21 cellular contexts compared by ENCODE assay signal in genomic region chr9:79699479-79699878, GRCh38.
A peak's percentile ranks its signal among the peaks of the same experiment; 100 is the strongest.
DNase-seq lines count a peak whose midpoint lies in the region; ATAC-seq and TF ChIP-seq lines count a peak whose summit lies in the region.
"Had no signal": no experiment of that assay in that cellular context is flagged by ENCODE, and none has a peak within 500 bp of the region (broad histone marks: within the 10 kb centered on the region; RNA-seq: fewer than 3 reads in every experiment).

No MANE protein-coding gene starts in this region.

- no peak for TF ChIP-seq CTCF in CD14-positive monocyte (IDR thresholded peaks at IDR 0.05)
- no peak for TF ChIP-seq CTCF in esophagus muscularis mucosa (IDR thresholded peaks at IDR 0.05)
- TF ChIP-seq CTCF in gastroesophageal sphincter (IDR thresholded peaks at IDR 0.05): no peak

- H2BK12ac ChIP-seq in trophoblast cell (ENCODE audit: low read length): no peak overlapping the region

- H2BK5ac ChIP-seq in trophoblast cell (ENCODE audit: low read depth, low read length, poor library complexity): no peak overlapping the region

- H3K23ac ChIP-seq in trophoblast cell (ENCODE audit: low read length): no peak overlapping the region

- H4K91ac ChIP-seq in trophoblast cell (ENCODE audit: low read depth, low read length): no peak overlapping the region

- no peaks in the 10 kb centered on the region for H3K27me3 ChIP-seq in esophagus muscularis mucosa
- H3K27me3 ChIP-seq in trophoblast cell (ENCODE audit: insufficient read depth, low read length): no peaks in the 10 kb centered on the region
- no peaks in the 10 kb centered on the region for H3K27me3 ChIP-seq in gastroesophageal sphincter
- H3K27me3 ChIP-seq: BLaER1 treated with 17β-estradiol and CSF1 and Interleukin-3, amounts not matched to agents 10 nM and 100 nM had no signal

- no peak overlapping the region for H3K9ac ChIP-seq in trophoblast cell (ENCODE audit: low read length)
- H3K9ac ChIP-seq: BLaER1 treated with 17β-estradiol and CSF1 and Interleukin-3, amounts not matched to agents 10 nM and 100 nM had no signal

- no peak overlapping the region for H4K8ac ChIP-seq in trophoblast cell (ENCODE audit: low read depth, low read length)

- H3K27me3 Mint-ChIP-seq in activated naive CD8-positive, alpha-beta T cell treated with anti-CD3 and anti-CD28 coated beads, Interleukin-2, amount 50 U/mL, for 24 hours: no peaks in the 10 kb centered on the region
- no peaks in the 10 kb centered on the region for H3K27me3 Mint-ChIP-seq in activated naive CD8-positive, alpha-beta T cell treated with anti-CD3 and anti-CD28 coated beads for 36 hours
- peaks cover 0 to 1% (median 0%) of the 10 kb centered on the region in 3 donors for H3K27me3 Mint-ChIP-seq in CD14-positive monocyte (ENCODE audit: low read depth in 3 of 3)
- H3K27me3 Mint-ChIP-seq: B cell; CD4-positive, alpha-beta memory T cell; CD4-positive, CD25-positive, alpha-beta regulatory T cell; CD8-positive, alpha-beta memory T cell had no signal

- no peak for TF ChIP-seq EP300 in esophagus muscularis mucosa (IDR thresholded peaks at IDR 0.05)
- no peak for TF ChIP-seq EP300 in gastroesophageal sphincter (IDR thresholded peaks at IDR 0.05)

- no peak overlapping the region for H3K4me3 Mint-ChIP-seq in activated naive CD8-positive, alpha-beta T cell treated with anti-CD3 and anti-CD28 coated beads, Interleukin-2, amount 50 U/mL, for 24 hours
- H3K4me3 Mint-ChIP-seq in activated naive CD8-positive, alpha-beta T cell treated with anti-CD3 and anti-CD28 coated beads for 36 hours: no peak overlapping the region
- no peak overlapping the region for H3K4me3 Mint-ChIP-seq in CD14-positive monocyte
- H3K4me3 Mint-ChIP-seq: B cell; CD4-positive, alpha-beta memory T cell had no signal

- intact Hi-C loops in CD14-positive monocyte (cut with micrococcal nuclease) (no loop called here), esophagus muscularis mucosa (cut with DNase I) (no loop called here)

- H3K4me1 ChIP-seq in esophagus muscularis mucosa (peaks cover 0 to 3% (median 0%) of the 10 kb centered on the region in 4 donors), trophoblast cell (ENCODE audit: control insufficient read depth in 1 of 2, insufficient read depth in 2 of 2, low read length in 2 of 2) (peaks cover 6 to 12% of the 10 kb centered on the region in 2 experiments), gastroesophageal sphincter (no peaks in the 10 kb centered on the region)
- H3K4me1 ChIP-seq: A549 had no signal

- H3K4ac ChIP-seq in trophoblast cell (ENCODE audit: low read depth, low read length): peak overlapping the region; percentile 40

- no peak overlapping the region for H2AK5ac ChIP-seq in trophoblast cell (ENCODE audit: low read length)

- H3K79me1 ChIP-seq in trophoblast cell (ENCODE audit: low read length): peaks cover 3% of the 10 kb centered on the region

- peak overlapping the region; percentile 43 for H3K18ac ChIP-seq in trophoblast cell (ENCODE audit: low read length)

- no peak overlapping the region for H4K12ac ChIP-seq in trophoblast cell (ENCODE audit: low read depth, low read length)

- H3K36me3 ChIP-seq in esophagus muscularis mucosa (no peaks in the 10 kb centered on the region), trophoblast cell (ENCODE audit: control insufficient read depth in 1 of 2, insufficient read depth in 2 of 2, low read length in 2 of 2) (no peaks in the 10 kb centered on the region), gastroesophageal sphincter (peaks cover 0 to under 1% of the 10 kb centered on the region in 2 donors)

- no peaks in the 10 kb centered on the region for H3K9me3 Mint-ChIP-seq in activated naive CD8-positive, alpha-beta T cell treated with anti-CD3 and anti-CD28 coated beads, Interleukin-2, amount 50 U/mL, for 24 hours
- peaks cover 2% of the 10 kb centered on the region for H3K9me3 Mint-ChIP-seq in activated naive CD8-positive, alpha-beta T cell treated with anti-CD3 and anti-CD28 coated beads for 36 hours
- H3K9me3 Mint-ChIP-seq in CD14-positive monocyte: peaks cover 0 to 3% (median 0%) of the 10 kb centered on the region in 7 donors
- H3K9me3 Mint-ChIP-seq: CD4-positive, alpha-beta memory T cell; CD4-positive, CD25-positive, alpha-beta regulatory T cell; CD8-positive, alpha-beta memory T cell had no signal

- 94% methylated on average over 6 of the region's 6 CpGs for WGBS in esophagus muscularis mucosa
- no CpG with 5 or more reads among the region's 6 CpGs for WGBS in trophoblast cell (ENCODE audit: extremely low coverage, insufficient coverage, insufficient read length)
- WGBS in gastroesophageal sphincter (ENCODE audit: low coverage in 1 of 2), 2 donors: 93 to 95% methylated on average over 3 to 6 of the region's 6 CpGs

- H2AFZ ChIP-seq in trophoblast cell (ENCODE audit: insufficient read depth, low read length, poor library complexity): no peak overlapping the region

- no peak overlapping the region for H3K4me3 ChIP-seq in esophagus muscularis mucosa
- H3K4me3 ChIP-seq in trophoblast cell (ENCODE audit: low read depth, low read length): no peak overlapping the region
- no peak overlapping the region for H3K4me3 ChIP-seq in gastroesophageal sphincter
- H3K4me3 ChIP-seq: A549; BLaER1 treated with 17β-estradiol and CSF1 and Interleukin-3, amounts not matched to agents 10 nM and 100 nM; GM12878 had no signal

- H3K27ac ChIP-seq in esophagus muscularis mucosa (replicated peaks in 1 of 4) (no peak overlapping the region), trophoblast cell (ENCODE audit: low read depth, low read length) (no peak overlapping the region), gastroesophageal sphincter (no peak overlapping the region)
- H3K27ac ChIP-seq: 22Rv1; A549; BLaER1 treated with 17β-estradiol and CSF1 and Interleukin-3, amounts not matched to agents 10 nM and 100 nM; C4-2B had no signal

- no peak overlapping the region for H3K4me2 ChIP-seq in trophoblast cell (ENCODE audit: low read length)
- H3K4me2 ChIP-seq: A549 had no signal

- DNase-seq in activated naive CD8-positive, alpha-beta T cell treated with anti-CD3 and anti-CD28 coated beads, Interleukin-2, amount 50 U/mL, for 24 hours: no peak
- no peak for DNase-seq in activated naive CD8-positive, alpha-beta T cell treated with anti-CD3 and anti-CD28 coated beads for 36 hours
- no peak for DNase-seq in CD14-positive monocyte (ENCODE audit: low spot score)
- peak; percentile 60 for DNase-seq in esophagus muscularis mucosa (ENCODE audit: extremely low spot score)
- no peak for DNase-seq in trophoblast cell
- no peak for DNase-seq in occipital lobe (lab: John Stamatoyannopoulos, UW)
- DNase-seq: AML-193; Calu3; CD4-positive, alpha-beta memory T cell; CD4-positive, CD25-positive, alpha-beta regulatory T cell; CD8-positive, alpha-beta memory T cell; COR-L47; DMS79 treated with DMSO at 0.1 percent for 48 hours had no signal

- no peaks in the 10 kb centered on the region for H3K9me3 ChIP-seq in esophagus muscularis mucosa
- H3K9me3 ChIP-seq in trophoblast cell (ENCODE audit: insufficient read depth, low read depth, low read length): no peaks in the 10 kb centered on the region
- no peaks in the 10 kb centered on the region for H3K9me3 ChIP-seq in gastroesophageal sphincter
- H3K9me3 ChIP-seq: A549; BLaER1 treated with 17β-estradiol and CSF1 and Interleukin-3, amounts not matched to agents 10 nM and 100 nM had no signal

- peaks cover 56% of the 10 kb centered on the region for H3K4me1 Mint-ChIP-seq in activated naive CD8-positive, alpha-beta T cell treated with anti-CD3 and anti-CD28 coated beads, Interleukin-2, amount 50 U/mL, for 24 hours
- H3K4me1 Mint-ChIP-seq in activated naive CD8-positive, alpha-beta T cell treated with anti-CD3 and anti-CD28 coated beads for 36 hours: peaks cover 42% of the 10 kb centered on the region
- H3K4me1 Mint-ChIP-seq in CD14-positive monocyte: peaks cover 44% of the 10 kb centered on the region

- no peaks in the 10 kb centered on the region for H3K79me2 ChIP-seq in trophoblast cell (ENCODE audit: control insufficient read depth, insufficient read depth, low read length, poor library complexity)

- peak; percentile 53 for ATAC-seq in activated naive CD8-positive, alpha-beta T cell treated with anti-CD3 and anti-CD28 coated beads, Interleukin-2, amount 50 U/mL, for 24 hours
- ATAC-seq in gastroesophageal sphincter (no peak), GM19023 (IDR thresholded peaks at IDR 0.05; ENCODE audit: unreplicated experiment) (no peak)
- ATAC-seq: A549, GM12878 had no signal

- no peak overlapping the region for H2BK120ac ChIP-seq in trophoblast cell (ENCODE audit: insufficient read depth, low read length, poor library complexity)

- TF ChIP-seq POLR2A in esophagus muscularis mucosa (IDR thresholded peaks at IDR 0.05; ENCODE audit: low read depth): no peak
- no peak for TF ChIP-seq POLR2A in gastroesophageal sphincter (IDR thresholded peaks at IDR 0.05)

- H3K27ac Mint-ChIP-seq in activated naive CD8-positive, alpha-beta T cell treated with anti-CD3 and anti-CD28 coated beads, Interleukin-2, amount 50 U/mL, for 24 hours: peak overlapping the region; percentile 79
- H3K27ac Mint-ChIP-seq in activated naive CD8-positive, alpha-beta T cell treated with anti-CD3 and anti-CD28 coated beads for 36 hours: no peak overlapping the region
- H3K27ac Mint-ChIP-seq in CD14-positive monocyte: peak overlapping the region in 4 of 7 donors; percentile 15 to 68 (median 66)
- H3K27ac Mint-ChIP-seq: B cell had no signal

- no peak overlapping the region for H3K14ac ChIP-seq in trophoblast cell (ENCODE audit: low read length)

- H3K36me3 Mint-ChIP-seq in activated naive CD8-positive, alpha-beta T cell treated with anti-CD3 and anti-CD28 coated beads, Interleukin-2, amount 50 U/mL, for 24 hours (ENCODE audit: low read depth): peaks cover 15% of the 10 kb centered on the region
- peaks cover 17% of the 10 kb centered on the region for H3K36me3 Mint-ChIP-seq in activated naive CD8-positive, alpha-beta T cell treated with anti-CD3 and anti-CD28 coated beads for 36 hours
- H3K36me3 Mint-ChIP-seq in CD14-positive monocyte: peaks cover 12 to 21% of the 10 kb centered on the region in 2 donors
